In genomic region chr10:22414146-22414545, GRCh38 we compare ENCODE assay signal across 30 cellular contexts.
"Had no signal": no experiment of that assay in that cellular context is flagged by ENCODE, and none has a peak within 500 bp of the region (broad histone marks: within the 10 kb centered on the region; RNA-seq: fewer than 3 reads in every experiment).

No MANE protein-coding gene starts in this region.

- DNase-seq: activated CD4-positive, alpha-beta memory T cell treated with anti-CD3 and anti-CD28 coated beads, Interleukin-2, amount 10 ng/mL, durations not matched to agents 7 days and 5 days; activated CD4-positive, alpha-beta T cell treated with anti-CD3 and anti-CD28 coated beads for 1 hour; activated CD4-positive, alpha-beta T cell treated with anti-CD3 and anti-CD28 coated beads for 4 hours; activated CD4-positive, alpha-beta T cell treated with anti-CD3 and anti-CD28 coated beads, Interleukin-2, amount 10 ng/mL, durations not matched to agents 7 days and 5 days; activated CD4-positive, alpha-beta T cell treated with anti-CD3 and anti-CD28 coated beads, Interleukin-2, amount 50 U/mL, for 4 hours; activated CD8-positive, alpha-beta memory T cell treated with anti-CD3 and anti-CD28 coated beads for 24 hours; activated effector memory CD4-positive, alpha-beta T cell treated with Interleukin-2 at 50 U/mL for 16 hours; activated gamma-delta T cell treated with Interleukin-2 at 50 U/mL for 16 hours; activated naive CD4-positive, alpha-beta T cell treated with anti-CD3 and anti-CD28 coated beads, Interleukin-2, amount 50 U/mL, for 16 hours; activated naive CD4-positive, alpha-beta T cell treated with Interleukin-2 at 50 U/mL for 16 hours; activated T-cell treated with anti-CD3 and anti-CD28 coated beads, Interleukin-2, amount 50 U/mL, for 4 hours; amygdala; aorta; brain microvascular endothelial cell; cortex of kidney; dermis blood vessel endothelial cell; effector CD4-positive, alpha-beta T cell; foreskin keratinocyte; gastrocnemius medialis; glutamatergic neuron; heart left ventricle; T-helper 2 cell had no signal

- H3K36me3 ChIP-seq: brain microvascular endothelial cell, gastrocnemius medialis, heart left ventricle had no signal

- FAIRE-seq: bronchial epithelial cell, colon, endometrium, endothelial cell of umbilical vein had no signal

- ATAC-seq: activated T-cell treated with anti-CD3 and anti-CD28 coated beads, Interleukin-2, amount 50 U/mL, for 4 hours; activated T-helper 17 cell treated with anti-CD3 and anti-CD28 coated beads, Interleukin-2, amount 50 U/mL, for 72 hours; esophagus mucosa; foreskin keratinocyte; gastrocnemius medialis; heart left ventricle had no signal

- H3K27ac Mint-ChIP-seq: activated CD4-positive, alpha-beta memory T cell treated with anti-CD3 and anti-CD28 coated beads, Interleukin-2, amount 10 ng/mL, durations not matched to agents 7 days and 5 days; activated CD4-positive, alpha-beta T cell treated with anti-CD3 and anti-CD28 coated beads, Interleukin-2, amount 10 ng/mL, durations not matched to agents 7 days and 5 days; activated naive CD8-positive, alpha-beta T cell; activated T-helper 17 cell treated with anti-CD3 and anti-CD28 coated beads, Interleukin-2, amount 50 U/mL, for 72 hours had no signal

- H3K4me1 Mint-ChIP-seq: activated CD4-positive, alpha-beta memory T cell treated with anti-CD3 and anti-CD28 coated beads, Interleukin-2, amount 10 ng/mL, durations not matched to agents 7 days and 5 days; activated CD4-positive, alpha-beta T cell treated with anti-CD3 and anti-CD28 coated beads, Interleukin-2, amount 10 ng/mL, durations not matched to agents 7 days and 5 days; activated T-helper 17 cell treated with anti-CD3 and anti-CD28 coated beads, Interleukin-2, amount 50 U/mL, for 72 hours; central memory CD8-positive, alpha-beta T cell had no signal

- H3K4me1 ChIP-seq: foreskin keratinocyte, gastrocnemius medialis, heart left ventricle had no signal

- H3K27ac ChIP-seq: brain microvascular endothelial cell, foreskin keratinocyte, gastrocnemius medialis, heart left ventricle had no signal

- H3K27me3 ChIP-seq: brain microvascular endothelial cell, gastrocnemius medialis, heart left ventricle had no signal

- H3K9me3 Mint-ChIP-seq: activated CD4-positive, alpha-beta memory T cell treated with anti-CD3 and anti-CD28 coated beads, Interleukin-2, amount 10 ng/mL, durations not matched to agents 7 days and 5 days; activated CD4-positive, alpha-beta T cell treated with anti-CD3 and anti-CD28 coated beads, Interleukin-2, amount 10 ng/mL, durations not matched to agents 7 days and 5 days; activated T-cell treated with anti-CD3 and anti-CD28 coated beads, Interleukin-2, amount 50 U/mL, for 4 hours; activated T-helper 17 cell treated with anti-CD3 and anti-CD28 coated beads, Interleukin-2, amount 50 U/mL, for 72 hours; central memory CD8-positive, alpha-beta T cell had no signal

- H3K4me3 ChIP-seq: gastrocnemius medialis, heart left ventricle had no signal

- H3K9me3 ChIP-seq: gastrocnemius medialis, heart left ventricle had no signal

- H3K4me3 Mint-ChIP-seq: activated CD4-positive, alpha-beta memory T cell treated with anti-CD3 and anti-CD28 coated beads, Interleukin-2, amount 10 ng/mL, durations not matched to agents 7 days and 5 days; activated CD4-positive, alpha-beta T cell treated with anti-CD3 and anti-CD28 coated beads, Interleukin-2, amount 10 ng/mL, durations not matched to agents 7 days and 5 days; activated naive CD8-positive, alpha-beta T cell; activated T-cell treated with anti-CD3 and anti-CD28 coated beads, Interleukin-2, amount 50 U/mL, for 4 hours; activated T-helper 17 cell treated with anti-CD3 and anti-CD28 coated beads, Interleukin-2, amount 50 U/mL, for 72 hours; central memory CD8-positive, alpha-beta T cell had no signal

- H3K36me3 Mint-ChIP-seq: activated naive CD8-positive, alpha-beta T cell had no signal
